ENCODE assay signal across 23 cellular contexts in the genomic region with DNA sequence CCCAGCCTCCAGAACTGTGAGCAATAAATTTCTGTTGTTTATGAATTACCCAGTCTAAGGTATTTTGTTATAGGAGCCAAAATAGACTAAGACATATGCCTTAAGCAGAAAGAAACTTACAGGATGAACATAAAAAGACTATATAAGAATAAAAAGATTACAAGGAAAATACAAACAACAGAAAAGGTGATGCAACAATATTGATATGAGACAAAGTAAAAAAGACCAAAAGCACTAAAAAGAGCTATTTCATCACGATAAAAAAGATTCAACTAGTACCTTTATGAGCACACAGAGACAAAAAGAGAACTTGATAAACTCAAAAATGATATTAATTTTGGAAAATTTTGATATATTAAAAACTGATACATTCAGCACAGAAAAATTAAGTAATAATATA. TPM values are rescaled to one million over a fixed set of nuclear protein-coding genes. Genes with fewer than 3 reads are reported as not detected.
DNase-seq lines count a peak whose midpoint lies in the region; ATAC-seq, FAIRE-seq and TF ChIP-seq lines count a peak whose summit lies in the region.
"Had no signal": no experiment of that assay in that cellular context is flagged by ENCODE, and none has a peak within 500 bp of the region (broad histone marks: within the 10 kb centered on the region; RNA-seq: fewer than 3 reads in every experiment).

No MANE protein-coding gene starts in this region.

- H2AFZ ChIP-seq in HepG2 (ENCODE audit: low read length): no peak overlapping the region
- H2AFZ ChIP-seq: GM23248 had no signal

- H3K79me2 ChIP-seq in HepG2 (ENCODE audit: insufficient read depth, low read length): no peaks in the 10 kb centered on the region

- H3K4me2 ChIP-seq in HepG2 (ENCODE audit: low read depth, low read length): no peak overlapping the region
- H3K4me2 ChIP-seq: BLaER1 had no signal

- H3K27me3 ChIP-seq in HepG2 (ENCODE audit: control insufficient read depth in 1 of 2, insufficient read depth in 2 of 2, low read length in 2 of 2) (peaks cover 0 to 24% of the 10 kb centered on the region in 2 experiments; a peak in 4 of 5 replicates), right lobe of liver (peaks cover 0 to 8% of the 10 kb centered on the region in 2 donors), small intestine (ENCODE audit: control insufficient read depth in 2 of 2, insufficient read depth in 2 of 2, low read length in 2 of 2) (no peaks in the 10 kb centered on the region)

- POLR2A ChIA-PET in HepG2 (lab: Yijun Ruan, JAX): no interaction called here

- H3K4me1 ChIP-seq in HepG2 (ENCODE audit: insufficient read depth, low read length): peaks cover 15% of the 10 kb centered on the region
- H3K4me1 ChIP-seq in right lobe of liver: peaks cover 0 to 16% (median 0%) of the 10 kb centered on the region in 4 donors
- H3K4me1 ChIP-seq in kidney (ENCODE audit: control insufficient read depth in 1 of 2, insufficient read depth in 1 of 2, low read depth in 1 of 2, low read length in 2 of 2): no peaks in the 10 kb centered on the region
- no peaks in the 10 kb centered on the region for H3K4me1 ChIP-seq in small intestine (ENCODE audit: control insufficient read depth in 2 of 2, insufficient read depth in 1 of 2, low read depth in 1 of 2, low read length in 1 of 2)
- H3K4me1 ChIP-seq: BLaER1, Caco-2 had no signal

- no peak overlapping the region for H3K4me3 ChIP-seq in HepG2 (replicated peaks in 1 of 3; ENCODE audit: insufficient read depth in 1 of 3, low read depth in 2 of 3, low read length in 3 of 3)
- H3K4me3 ChIP-seq in right lobe of liver: no peak overlapping the region
- no peak overlapping the region for H3K4me3 ChIP-seq in kidney (ENCODE audit: low read length in 2 of 2)
- no peak overlapping the region for H3K4me3 ChIP-seq in small intestine (ENCODE audit: low read depth in 1 of 2, low read length in 2 of 2)
- H3K4me3 ChIP-seq: BLaER1, GM12878, GM23248 had no signal

- TF ChIP-seq POLR2A in HepG2 (IDR thresholded peaks at IDR 0.05; ENCODE audit: insufficient read depth in 1 of 2, low read depth in 2 of 2, low read length in 2 of 2) (no peak), right lobe of liver (IDR thresholded peaks at IDR 0.05) (no peak)

- FAIRE-seq in HepG2 (lab: Jason Lieb, UNC): no peak
- FAIRE-seq in kidney (lab: Jason Lieb, UNC): peak; percentile 80
- peak; percentile 23 for FAIRE-seq in small intestine (lab: Jason Lieb, UNC)
- FAIRE-seq: A204.1, GM12878, GM19239 had no signal

- TF ChIP-seq CTCF in HepG2 (CRISPR knock-in tag; IDR thresholded peaks at IDR 0.05): no peak
- no peak for TF ChIP-seq CTCF in right lobe of liver (IDR thresholded peaks at IDR 0.05)
- TF ChIP-seq CTCF in kidney (IDR thresholded peaks at IDR 0.05; ENCODE audit: borderline replicate concordance, extremely low read depth, insufficient read depth): no peak

- in situ Hi-C loops in HepG2 (cut with HindIII; ENCODE audit: extremely low pct_ligation_motif_present, low pct_unique_long_range_greater_than_20kb): no loop called here

- intact Hi-C loops in HepG2 (cut with micrococcal nuclease; ENCODE audit: unreplicated experiment): no loop called here
- intact Hi-C loops in right lobe of liver (cut with DNase I): no loop called here
- intact Hi-C loops in kidney (cut with DNase I): no loop called here

- no peak for DNase-seq in HepG2 (ENCODE audit: low spot score)
- DNase-seq in right lobe of liver: no peak
- DNase-seq in kidney: no peak
- no peak for DNase-seq in small intestine
- no peak for DNase-seq in NCI-H510A (lab: John Stamatoyannopoulos, UW)
- DNase-seq in activated gamma-delta T cell treated with Interleukin-2 at 50 U/mL for 16 hours: no peak
- DNase-seq: Caco-2; CD4-positive, CD25-positive, alpha-beta regulatory T cell; CD8-positive, alpha-beta T cell; DMS153; EL; GDM1; GM23248; H9; HFFc6 had no signal

- no peaks in the 10 kb centered on the region for H3K9me3 ChIP-seq in HepG2 (ENCODE audit: low read length)
- no peaks in the 10 kb centered on the region for H3K9me3 ChIP-seq in right lobe of liver
- H3K9me3 ChIP-seq in kidney (ENCODE audit: control insufficient read depth in 1 of 2, low read length in 2 of 2): no peaks in the 10 kb centered on the region
- no peaks in the 10 kb centered on the region for H3K9me3 ChIP-seq in small intestine (ENCODE audit: control insufficient read depth, low read depth)
- H3K9me3 ChIP-seq: Caco-2 had no signal

- H3K9ac ChIP-seq in HepG2 (ENCODE audit: insufficient read depth, low read depth, low read length) (no peak overlapping the region), kidney (ENCODE audit: low read length in 2 of 2) (no peak overlapping the region)
- H3K9ac ChIP-seq: BLaER1, GM23248 had no signal

- TF ChIP-seq EP300 in HepG2 (IDR thresholded peaks at IDR 0.05; ENCODE audit: low read depth in 2 of 2, low read length in 2 of 2) (no peak), HepG2 (CRISPR knock-in tag; IDR thresholded peaks at IDR 0.05; ENCODE audit: borderline replicate concordance) (no peak)

- H3K27ac ChIP-seq in HepG2 (ENCODE audit: extremely low read length, insufficient read depth, low read length): no peak overlapping the region
- H3K27ac ChIP-seq in right lobe of liver: no peak overlapping the region
- no peak overlapping the region for H3K27ac ChIP-seq in kidney (ENCODE audit: low read depth in 2 of 2, low read length in 2 of 2)
- H3K27ac ChIP-seq in small intestine (ENCODE audit: low read depth in 1 of 2, low read length in 1 of 2): no peak overlapping the region
- H3K27ac ChIP-seq: 22Rv1, BLaER1, C4-2B, GM23248 had no signal

- BruUV-seq in HepG2 (replicated peaks; lab: Mats Ljungman, UMichigan): no TSS peak

- ATAC-seq in HepG2 (no peak), right lobe of liver (no peak)
- ATAC-seq: CD8-positive, alpha-beta T cell; GM12878; HCT116 had no signal

- H3K36me3 ChIP-seq in HepG2 (replicated peaks in 1 of 2; ENCODE audit: control insufficient read depth in 1 of 2, insufficient read depth in 2 of 2, low read length in 2 of 2): no peaks in the 10 kb centered on the region
- no peaks in the 10 kb centered on the region for H3K36me3 ChIP-seq in right lobe of liver
- H3K36me3 ChIP-seq in kidney (ENCODE audit: control insufficient read depth in 1 of 2, insufficient read depth in 2 of 2, low read length in 2 of 2): no peaks in the 10 kb centered on the region
- no peaks in the 10 kb centered on the region for H3K36me3 ChIP-seq in small intestine (ENCODE audit: control insufficient read depth in 2 of 2, insufficient read depth in 2 of 2, low read length in 2 of 2)
- H3K36me3 ChIP-seq: BLaER1 had no signal

- H4K20me1 ChIP-seq in HepG2 (ENCODE audit: insufficient read depth, low read length): no peaks in the 10 kb centered on the region; the same call in 1 of the 2 replicates
- H4K20me1 ChIP-seq: BLaER1 had no signal

- no peak for TF ChIP-seq RAD21 in HepG2 (CRISPR knock-in tag; IDR thresholded peaks at IDR 0.05)

- 2% methylated on average over 1 of the region's 1 CpG for WGBS in HepG2 (ENCODE audit: low lambda C conversion rate)
- WGBS in right lobe of liver (ENCODE audit: insufficient coverage, low coverage, low lambda C conversion rate, missing lambda C conversion rate): 71% methylated on average over 1 of the region's 1 CpG
- 69 to 92% (median 91%) methylated on average over 1 of the region's 1 CpG for WGBS in small intestine, 3 donors

- CTCF ChIA-PET in HepG2 (lab: Yijun Ruan, JAX; ENCODE audit: low intra/inter-chr PET ratio, low total read pairs): no interaction called here

TF ChIP-seq in HepG2, 621 proteins besides CTCF, POLR2A, EP300 and RAD21:
- TF ChIP-seq ZNF569 (CRISPR knock-in tag; IDR thresholded peaks at IDR 0.05; ENCODE audit: borderline replicate concordance): no peak
- TF ChIP-seq ZNF326 (CRISPR knock-in tag; IDR thresholded peaks at IDR 0.05; ENCODE audit: borderline replicate concordance): no peak
- TF ChIP-seq, protein P1, sequence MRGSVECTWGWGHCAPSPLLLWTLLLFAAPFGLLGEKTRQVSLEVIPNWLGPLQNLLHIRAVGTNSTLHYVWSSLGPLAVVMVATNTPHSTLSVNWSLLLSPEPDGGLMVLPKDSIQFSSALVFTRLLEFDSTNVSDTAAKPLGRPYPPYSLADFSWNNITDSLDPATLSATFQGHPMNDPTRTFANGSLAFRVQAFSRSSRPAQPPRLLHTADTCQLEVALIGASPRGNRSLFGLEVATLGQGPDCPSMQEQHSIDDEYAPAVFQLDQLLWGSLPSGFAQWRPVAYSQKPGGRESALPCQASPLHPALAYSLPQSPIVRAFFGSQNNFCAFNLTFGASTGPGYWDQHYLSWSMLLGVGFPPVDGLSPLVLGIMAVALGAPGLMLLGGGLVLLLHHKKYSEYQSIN (CRISPR knock-in tag; IDR thresholded peaks at IDR 0.05; ENCODE audit: borderline replicate concordance): no peak
- TF ChIP-seq ATF7 (IDR thresholded peaks at IDR 0.05): peak; percentile 68
- no peak for TF ChIP-seq ATF7 (CRISPR knock-in tag; IDR thresholded peaks at IDR 0.05)

RNA-seq across cellular contexts. Expression of gene SLC22A15, which starts 3.2 kb away (rescaled TPM):
- 0.24 and 0.27 TPM in 2 replicates for total RNA-seq in HepG2 (2016; rRNA removed; fragmentation: Illumina TruSeq; extraction: Trizol)
- 0.20 and 0.26 TPM in 2 replicates for total RNA-seq in HepG2 (2016; cell fraction: cytosol; rRNA removed; fragmentation: Illumina TruSeq; extraction: Trizol; ENCODE audit: low read depth)
- 0.16 and 0.17 TPM in 2 replicates for total RNA-seq in HepG2 (2016; cell fraction: insoluble cytoplasmic fraction; rRNA removed; fragmentation: Illumina TruSeq; extraction: Trizol)
- total RNA-seq in HepG2 (2016; cell fraction: membrane; rRNA removed; fragmentation: Illumina TruSeq; extraction: Trizol): 0.21 and 0.22 TPM in 2 replicates
- 0.91 and 1.7 TPM in 2 replicates for total RNA-seq in HepG2 (2016; cell fraction: nucleus; rRNA removed; fragmentation: Illumina TruSeq; extraction: Trizol)
- polyA plus RNA-seq in HepG2 (2011; rRNA removed): 1.7 and 2.3 TPM in 2 replicates
- polyA plus RNA-seq in HepG2 (2011; cell fraction: cytosol; rRNA removed): 0.86 and 1.2 TPM in 2 replicates
- 3.5 and 5.4 TPM in 2 replicates for polyA plus RNA-seq in HepG2 (2011; cell fraction: nucleus; rRNA removed)
- 0.73 and 0.93 TPM in 2 replicates for polyA plus RNA-seq in HepG2 (2012)
- 0.02 and 0.07 TPM in 2 replicates for polyA plus RNA-seq in HepG2 (2016; cell fraction: cytosol; fragmentation: Illumina TruSeq; extraction: Trizol; ENCODE audit: low read depth)
- polyA plus RNA-seq in HepG2 (2016; cell fraction: insoluble cytoplasmic fraction; fragmentation: Illumina TruSeq; extraction: Trizol; ENCODE audit: low read depth): 0.11 and 0.12 TPM in 2 replicates
- polyA plus RNA-seq in HepG2 (2016; cell fraction: membrane; fragmentation: Illumina TruSeq; extraction: Trizol; ENCODE audit: low read depth): 0.11 and 0.16 TPM in 2 replicates
- 0.73 and 0.85 TPM in 2 replicates for polyA plus RNA-seq in HepG2 (2016; cell fraction: nucleus; fragmentation: Illumina TruSeq; extraction: Trizol; ENCODE audit: insufficient read depth, low read depth)
- 3.2 and 9.4 TPM in 2 replicates for polyA minus RNA-seq in HepG2 (2011; rRNA and poly(A)+ RNA removed; ENCODE audit: low replicate concordance)
- polyA minus RNA-seq in HepG2 (2011; cell fraction: cytosol; rRNA and poly(A)+ RNA removed): 0.44 and 1.9 TPM in 2 replicates
- polyA minus RNA-seq in HepG2 (2011; cell fraction: nucleus; rRNA and poly(A)+ RNA removed): 12.4 and 13.1 TPM in 2 replicates
- 1 to 10 TPM in 3 of 6 experiments, under 1 TPM in 3; 0.11 to 6.8 (median 2.3) TPM for total RNA-seq in right lobe of liver
- 9.8 TPM for total RNA-seq in kidney
- polyA plus RNA-seq in kidney (ENCODE audit: insufficient read depth, low read depth, low replicate concordance): 3.5 TPM
- under 1 TPM in 2 of 3 donors, not detected in 1; 0.27 to 0.88 TPM for polyA plus RNA-seq in small intestine
- polyA plus RNA-seq: AG04450 had no signal
